ENCODE assay signal across 22 cellular contexts in genomic region chr11:2794419-2794795, GRCh38.
A peak's percentile ranks its signal among the peaks of the same experiment; 100 is the strongest.
DNase-seq lines count a peak whose midpoint lies in the region; ATAC-seq and TF ChIP-seq lines count a peak whose summit lies in the region.
"Had no signal": no experiment of that assay in that cellular context is flagged by ENCODE, and none has a peak within 500 bp of the region (broad histone marks: within the 10 kb centered on the region; RNA-seq: fewer than 3 reads in every experiment).

No MANE protein-coding gene starts in this region.

- intact Hi-C loops in left cardiac atrium (cut with DNase I) (no loop called here), sigmoid colon (cut with DNase I) (no loop called here)
- intact Hi-C loops in naive thymus-derived CD4-positive, alpha-beta T cell (cut with micrococcal nuclease), result no loop called here

- WGBS in sigmoid colon, 2 donors, result 74 to 93% methylated on average over 7 of the region's 7 CpGs

- peak overlapping the region; percentile 50 for H3K4me3 Mint-ChIP-seq in T-helper 17 cell
- no peak overlapping the region for H3K4me3 Mint-ChIP-seq in naive thymus-derived CD4-positive, alpha-beta T cell
- H3K4me3 Mint-ChIP-seq: activated CD4-positive, alpha-beta memory T cell treated with anti-CD3 and anti-CD28 coated beads for 36 hours had no signal

- peaks cover 0 to 2% (median 0%) of the 10 kb centered on the region in 11 donors for H3K9me3 Mint-ChIP-seq in naive thymus-derived CD4-positive, alpha-beta T cell
- H3K9me3 Mint-ChIP-seq: activated CD4-positive, alpha-beta memory T cell treated with anti-CD3 and anti-CD28 coated beads for 36 hours had no signal

- no peak overlapping the region for H3K4me3 ChIP-seq in sigmoid colon
- no peak overlapping the region for H3K4me3 ChIP-seq in naive thymus-derived CD4-positive, alpha-beta T cell (ENCODE audit: low read length)
- H3K4me3 ChIP-seq: cardiac muscle cell, pancreas, PC-9, testis had no signal

- no peaks in the 10 kb centered on the region for H3K36me3 ChIP-seq in sigmoid colon
- H3K36me3 ChIP-seq in naive thymus-derived CD4-positive, alpha-beta T cell (ENCODE audit: control insufficient read depth in 2 of 3, insufficient read depth in 3 of 3, low read length in 3 of 3), result peaks cover 0 to 3% (median 0%) of the 10 kb centered on the region in 3 experiments
- H3K36me3 ChIP-seq: cardiac muscle cell, pancreas had no signal

- peaks cover 2% of the 10 kb centered on the region for H3K36me3 Mint-ChIP-seq in T-helper 17 cell (ENCODE audit: low read depth)
- peaks cover 0 to 34% (median 10%) of the 10 kb centered on the region in 5 donors for H3K36me3 Mint-ChIP-seq in naive thymus-derived CD4-positive, alpha-beta T cell

- H3K27me3 Mint-ChIP-seq in T-helper 17 cell, result no peaks in the 10 kb centered on the region
- peaks cover 0 to 3% (median 0%) of the 10 kb centered on the region in 5 donors for H3K27me3 Mint-ChIP-seq in naive thymus-derived CD4-positive, alpha-beta T cell
- H3K27me3 Mint-ChIP-seq: activated CD4-positive, alpha-beta memory T cell treated with anti-CD3 and anti-CD28 coated beads for 36 hours had no signal

- ATAC-seq in T-helper 17 cell (no peak), left cardiac atrium (no peak)
- no peak for ATAC-seq in naive thymus-derived CD4-positive, alpha-beta T cell
- ATAC-seq: esophagus mucosa, pancreas had no signal

- CTCF ChIA-PET in naive thymus-derived CD4-positive, alpha-beta T cell (lab: Charles Lee), result no interaction called here

- no peak for TF ChIP-seq CTCF in sigmoid colon (IDR thresholded peaks at IDR 0.05)

- H3K4me1 Mint-ChIP-seq in T-helper 17 cell, result peaks cover 3% of the 10 kb centered on the region
- H3K4me1 Mint-ChIP-seq in naive thymus-derived CD4-positive, alpha-beta T cell, result peaks cover 0 to 14% (median 7%) of the 10 kb centered on the region in 7 donors

- POLR2A ChIA-PET in naive thymus-derived CD4-positive, alpha-beta T cell (lab: Charles Lee), result no interaction called here

- no peak for TF ChIP-seq EP300 in sigmoid colon (IDR thresholded peaks at IDR 0.05)

- H3K27ac ChIP-seq in sigmoid colon, result no peak overlapping the region
- H3K27ac ChIP-seq in naive thymus-derived CD4-positive, alpha-beta T cell (ENCODE audit: low read depth, low read length), result no peak overlapping the region
- H3K27ac ChIP-seq: cardiac muscle cell, KMS-11, pancreas, PC-9, testis had no signal

- no peaks in the 10 kb centered on the region for H3K9me3 ChIP-seq in T-helper 17 cell (ENCODE audit: control insufficient read depth, low read length, poor library complexity, severe bottlenecking)
- H3K9me3 ChIP-seq in sigmoid colon, result no peaks in the 10 kb centered on the region
- H3K9me3 ChIP-seq in naive thymus-derived CD4-positive, alpha-beta T cell (ENCODE audit: control insufficient read depth in 2 of 3, low read length in 3 of 3), result no peaks in the 10 kb centered on the region
- H3K9me3 ChIP-seq: pancreas, SK-N-SH, testis had no signal

- peaks cover 0 to 12% (median 10%) of the 10 kb centered on the region in 4 donors for H3K4me1 ChIP-seq in sigmoid colon
- no peaks in the 10 kb centered on the region for H3K4me1 ChIP-seq in naive thymus-derived CD4-positive, alpha-beta T cell (ENCODE audit: control insufficient read depth in 2 of 2, insufficient read depth in 2 of 2, low read length in 2 of 2)
- H3K4me1 ChIP-seq: pancreas had no signal

- no peak overlapping the region for H3K27ac Mint-ChIP-seq in T-helper 17 cell
- no peak overlapping the region for H3K27ac Mint-ChIP-seq in naive thymus-derived CD4-positive, alpha-beta T cell
- H3K27ac Mint-ChIP-seq: activated CD4-positive, alpha-beta memory T cell treated with anti-CD3 and anti-CD28 coated beads for 36 hours had no signal

- TF ChIP-seq POLR2A in sigmoid colon (IDR thresholded peaks at IDR 0.05), result no peak

- H3K27me3 ChIP-seq in sigmoid colon, result no peaks in the 10 kb centered on the region
- H3K27me3 ChIP-seq in naive thymus-derived CD4-positive, alpha-beta T cell (ENCODE audit: control insufficient read depth in 2 of 2, insufficient read depth in 2 of 2, low read length in 2 of 2), result no peaks in the 10 kb centered on the region
- H3K27me3 ChIP-seq: cardiac muscle cell, pancreas, testis had no signal

- DNase-seq in activated CD4-positive, CD25-positive, alpha-beta regulatory T cell treated with anti-CD3 and anti-CD28 coated beads, Interleukin-2, amount 50 U/mL, for 72 hours, result peak; percentile 20
- no peak for DNase-seq in activated CD4-positive, CD25-positive, alpha-beta regulatory T cell (lab: John Stamatoyannopoulos, UW)
- no peak for DNase-seq in T-helper 17 cell
- peak; percentile 13 for DNase-seq in left cardiac atrium
- DNase-seq in sigmoid colon, result peak; percentile 42
- DNase-seq in naive thymus-derived CD4-positive, alpha-beta T cell, result no peak
- no peak for DNase-seq in NCI-H526 (lab: John Stamatoyannopoulos, UW)
- DNase-seq in foreskin melanocyte, result no peak
- DNase-seq: activated CD4-positive, alpha-beta memory T cell treated with anti-CD3 and anti-CD28 coated beads for 36 hours; activated T-cell treated with anti-CD3 and anti-CD28 coated beads, Interleukin-2, amount 50 U/mL, for 48 hours; DMS 273 treated with DMSO at 0.1 percent for 48 hours; NCI-H1417 treated with DMSO at 0.1 percent for 48 hours; NCI-H2171 treated with DMSO at 0.1 percent for 48 hours; NCI-H748 treated with DMSO at 0.1 percent for 48 hours; PC-9; SK-N-SH; small intestine; testis had no signal

Comparison
In these comparisons a context has a peak if more than half of its experiments do, and no peak if none do; other contexts are left out.
1. DNase-seq: peak in activated CD4-positive, CD25-positive, alpha-beta regulatory T cell treated with anti-CD3 and anti-CD28 coated beads, Interleukin-2, amount 50 U/mL, for 72 hours (single experiment), left cardiac atrium (single experiment) and sigmoid colon (single experiment); none in activated CD4-positive, CD25-positive, alpha-beta regulatory T cell (0 of 4), T-helper 17 cell (0 of 3), naive thymus-derived CD4-positive, alpha-beta T cell (0 of 9), NCI-H526 (0 of 2) and foreskin melanocyte (single experiment).